In genomic region chr20:30485331-30486102, GRCh38 we compare ENCODE assay signal across 14 cellular contexts.
"Had no signal": no experiment of that assay in that cellular context is flagged by ENCODE, and none has a peak within 500 bp of the region (broad histone marks: within the 10 kb centered on the region; RNA-seq: fewer than 3 reads in every experiment).

No MANE protein-coding gene starts in this region.

- H3K27ac Mint-ChIP-seq: activated naive CD4-positive, alpha-beta T cell treated with anti-CD3 and anti-CD28 coated beads for 36 hours; memory B cell; nephron had no signal

- DNase-seq: activated CD4-positive, alpha-beta T cell treated with anti-CD3 and anti-CD28 coated beads, Interleukin-2, amount 50 U/mL, for 4 hours; activated CD4-positive, CD25-positive, alpha-beta regulatory T cell treated with anti-CD3 and anti-CD28 coated beads, Interleukin-2, amount 50 U/mL, for 72 hours; activated naive CD4-positive, alpha-beta T cell treated with anti-CD3 and anti-CD28 coated beads for 36 hours; activated T-cell treated with anti-CD3 and anti-CD28 coated beads for 4 hours; kidney; occipital lobe; stimulated activated CD4-positive, alpha-beta T cell treated with anti-CD3 and anti-CD28 coated beads, Interleukin-1b, Interleukin-23, amount 100 ng/mL, for 48 hours; tibial artery had no signal

- H3K4me2 ChIP-seq: hepatocyte had no signal

- H3K4me1 Mint-ChIP-seq: memory B cell, nephron had no signal

- ATAC-seq: left lung, sciatic nerve had no signal

- H3K4me1 ChIP-seq: left lung, prostate gland, tibial artery had no signal

- H3K27me3 ChIP-seq: hepatocyte had no signal

- H3K36me3 ChIP-seq: left lung, prostate gland, tibial artery had no signal

- H3K79me2 ChIP-seq: hepatocyte had no signal

- H2AFZ ChIP-seq: hepatocyte had no signal

- H3K36me3 Mint-ChIP-seq: memory B cell had no signal

- H3K9me3 ChIP-seq: prostate gland had no signal

- H3K27ac ChIP-seq: hepatocyte, left lung, prostate gland, tibial artery had no signal

- H3K4me3 Mint-ChIP-seq: activated naive CD4-positive, alpha-beta T cell treated with anti-CD3 and anti-CD28 coated beads for 36 hours; memory B cell; nephron had no signal

- H3K4me3 ChIP-seq: hepatocyte, left lung, prostate gland, tibial artery had no signal
